23 cellular contexts compared by ENCODE assay signal in genomic region chr6:83824831-83825230, GRCh38. TPM values are rescaled to one million over a fixed set of nuclear protein-coding genes. Genes with fewer than 3 reads are reported as not detected.
"Had no signal": no experiment of that assay in that cellular context is flagged by ENCODE, and none has a peak within 500 bp of the region (broad histone marks: within the 10 kb centered on the region; RNA-seq: fewer than 3 reads in every experiment).

No MANE protein-coding gene starts in this region.

- H3K4me1 ChIP-seq: ascending aorta, pancreas, right lobe of liver, suprapubic skin, transverse colon, uterus had no signal

- H3K27ac ChIP-seq: ascending aorta, hepatocyte, neutrophil, pancreas, right lobe of liver, suprapubic skin, transverse colon, uterus, WERI-Rb-1 had no signal

- H3K27me3 ChIP-seq: ascending aorta, hepatocyte, pancreas, right lobe of liver, suprapubic skin, transverse colon, uterus had no signal

- H3K4me3 ChIP-seq: ascending aorta, hepatocyte, pancreas, right lobe of liver, suprapubic skin, transverse colon, uterus had no signal

- H3K27me3 Mint-ChIP-seq: natural killer cell treated with Interleukin-12 subunit alpha and Interleukin-12 subunit beta and Interleukin-15 and Interleukin-18, amount 100 ng/mL, for 72 hours had no signal

- H3K4me3 Mint-ChIP-seq: activated naive CD4-positive, alpha-beta T cell treated with anti-CD3 and anti-CD28 coated beads, Interleukin-2, amount 50 U/mL, for 24 hours; activated T-cell treated with anti-CD3 and anti-CD28 coated beads, Interleukin-2, amount 50 U/mL, for 72 hours; natural killer cell treated with Interleukin-12 subunit alpha and Interleukin-12 subunit beta and Interleukin-15 and Interleukin-18, amount 100 ng/mL, for 72 hours; stimulated activated naive CD8-positive, alpha-beta T cell treated with anti-CD3 and anti-CD28 coated beads, Interleukin-15, amount 100 ng/mL, for 72 hours had no signal

- H2AFZ ChIP-seq: hepatocyte had no signal

- H3K9me3 Mint-ChIP-seq: activated naive CD4-positive, alpha-beta T cell treated with anti-CD3 and anti-CD28 coated beads, Interleukin-2, amount 50 U/mL, for 24 hours; activated T-cell treated with anti-CD3 and anti-CD28 coated beads, Interleukin-2, amount 50 U/mL, for 72 hours; natural killer cell treated with Interleukin-12 subunit alpha and Interleukin-12 subunit beta and Interleukin-15 and Interleukin-18, amount 100 ng/mL, for 72 hours; stimulated activated naive CD8-positive, alpha-beta T cell treated with anti-CD3 and anti-CD28 coated beads, Interleukin-15, amount 100 ng/mL, for 72 hours had no signal

- DNase-seq: activated CD4-positive, alpha-beta T cell treated with anti-CD3 and anti-CD28 coated beads for 1 hour; activated CD4-positive, alpha-beta T cell treated with anti-CD3 and anti-CD28 coated beads, Interleukin-2, amount 50 U/mL, for 4 hours; activated effector memory CD4-positive, alpha-beta T cell treated with anti-CD3 and anti-CD28 coated beads, Interleukin-2, amount 50 U/mL, for 16 hours; activated T-cell treated with anti-CD3 and anti-CD28 coated beads, Interleukin-2, amount 50 U/mL, for 72 hours; effector CD4-positive, alpha-beta T cell; pancreas; right lobe of liver; small intestine; stimulated activated CD4-positive, alpha-beta T cell treated with anti-CD3 and anti-CD28 coated beads, Interleukin-4, amount 100 ng/mL, for 1 hour; stimulated activated naive CD8-positive, alpha-beta T cell treated with anti-CD3 and anti-CD28 coated beads, Interleukin-15, amount 100 ng/mL, for 72 hours; T-helper 9 cell; transverse colon; uterus; WERI-Rb-1 had no signal

- H3K79me2 ChIP-seq: hepatocyte had no signal

- H3K9me3 ChIP-seq: ascending aorta, neutrophil, pancreas, right lobe of liver, suprapubic skin, transverse colon, uterus had no signal

- H3K36me3 Mint-ChIP-seq: activated naive CD4-positive, alpha-beta T cell treated with anti-CD3 and anti-CD28 coated beads, Interleukin-2, amount 50 U/mL, for 24 hours; natural killer cell treated with Interleukin-12 subunit alpha and Interleukin-12 subunit beta and Interleukin-15 and Interleukin-18, amount 100 ng/mL, for 72 hours had no signal

- H3K27ac Mint-ChIP-seq: activated naive CD4-positive, alpha-beta T cell treated with anti-CD3 and anti-CD28 coated beads, Interleukin-2, amount 50 U/mL, for 24 hours; activated T-cell treated with anti-CD3 and anti-CD28 coated beads, Interleukin-2, amount 50 U/mL, for 72 hours; natural killer cell treated with Interleukin-12 subunit alpha and Interleukin-12 subunit beta and Interleukin-15 and Interleukin-18, amount 100 ng/mL, for 72 hours; stimulated activated naive CD8-positive, alpha-beta T cell treated with anti-CD3 and anti-CD28 coated beads, Interleukin-15, amount 100 ng/mL, for 72 hours had no signal

- H3K4me1 Mint-ChIP-seq: activated naive CD4-positive, alpha-beta T cell treated with anti-CD3 and anti-CD28 coated beads, Interleukin-2, amount 50 U/mL, for 24 hours; stimulated activated naive CD8-positive, alpha-beta T cell treated with anti-CD3 and anti-CD28 coated beads, Interleukin-15, amount 100 ng/mL, for 72 hours had no signal

- ATAC-seq: activated T-cell treated with anti-CD3 and anti-CD28 coated beads, Interleukin-2, amount 50 U/mL, for 72 hours; natural killer cell treated with Interleukin-12 subunit alpha and Interleukin-12 subunit beta and Interleukin-15 and Interleukin-18, amount 100 ng/mL, for 72 hours; stimulated activated naive CD8-positive, alpha-beta T cell treated with anti-CD3 and anti-CD28 coated beads, Interleukin-15, amount 100 ng/mL, for 72 hours had no signal

- H3K36me3 ChIP-seq: ascending aorta, neutrophil, pancreas, right lobe of liver, suprapubic skin, transverse colon, uterus, WERI-Rb-1 had no signal

RNA-seq across cellular contexts. Expression of gene RIPPLY2, which starts 28.3 kb away (rescaled TPM):
- total RNA-seq: activated CD8-positive, alpha-beta memory T cell treated with anti-CD3 and anti-CD28 coated beads for 36 hours; activated T-cell treated with anti-CD3 and anti-CD28 coated beads, Interleukin-2, amount 50 U/mL, for 72 hours; ascending aorta; hepatocyte; liver; mesenteric fat pad; natural killer cell treated with Interleukin-12 subunit alpha and Interleukin-12 subunit beta and Interleukin-15 and Interleukin-18, amount 100 ng/mL, for 72 hours; right lobe of liver; suprapubic skin; transverse colon had no signal
- polyA plus RNA-seq: hepatocyte, liver had no signal
